In genomic region chr3:53900666-53901331, GRCh38 we compare ENCODE assay signal across 37 cellular contexts. TPM values are rescaled to one million over a fixed set of nuclear protein-coding genes. Genes with fewer than 3 reads are reported as not detected.
"Had no signal": no experiment of that assay in that cellular context is flagged by ENCODE, and none has a peak within 500 bp of the region (broad histone marks: within the 10 kb centered on the region; RNA-seq: fewer than 3 reads in every experiment).

No MANE protein-coding gene starts in this region.

- ATAC-seq: activated CD8-positive, alpha-beta T cell treated with anti-CD3 and anti-CD28 coated beads for 36 hours; activated T-cell treated with anti-CD3 and anti-CD28 coated beads, Interleukin-2, amount 50 U/mL, for 72 hours; activated T-helper 17 cell treated with anti-CD3 and anti-CD28 coated beads, Interleukin-2, amount 50 U/mL, for 72 hours; PC-3; SK-N-SH treated with all-trans-retinoic acid at 6 μM for 48 hours; T-cell had no signal

- H3K9me3 ChIP-seq: ascending aorta, MG63, Peyer's patch had no signal

- H3K27me3 ChIP-seq: ascending aorta, MG63, Peyer's patch had no signal

- H3K36me3 ChIP-seq: ascending aorta, cardiac muscle cell, MG63, Peyer's patch, WERI-Rb-1 had no signal

- H3K4me3 ChIP-seq: ascending aorta, cardiac muscle cell, MG63, Peyer's patch had no signal

- H3K27ac ChIP-seq: ascending aorta, cardiac muscle cell, Peyer's patch had no signal

- DNase-seq: activated CD4-positive, alpha-beta T cell treated with anti-CD3 and anti-CD28 coated beads for 1 hour; activated CD4-positive, alpha-beta T cell treated with anti-CD3 and anti-CD28 coated beads, Interleukin-2, amount 10 ng/mL, durations not matched to agents 24 days and 14 days; activated CD4-positive, alpha-beta T cell treated with anti-CD3 and anti-CD28 coated beads, Interleukin-2, amount 50 U/mL, for 4 hours; activated CD4-positive, CD25-positive, alpha-beta regulatory T cell; activated CD8-positive, alpha-beta T cell treated with anti-CD3 and anti-CD28 coated beads for 36 hours; activated effector memory CD4-positive, alpha-beta T cell treated with anti-CD3 and anti-CD28 coated beads, Interleukin-2, amount 50 U/mL, for 16 hours; activated naive CD4-positive, alpha-beta T cell; activated naive CD4-positive, alpha-beta T cell treated with anti-CD3 and anti-CD28 coated beads, Interleukin-2, amount 50 U/mL, for 16 hours; activated naive CD8-positive, alpha-beta T cell treated with anti-CD3 and anti-CD28 coated beads for 36 hours; activated T-cell treated with anti-CD3 and anti-CD28 coated beads, Interleukin-2, amount 50 U/mL, for 1 hour; activated T-cell treated with anti-CD3 and anti-CD28 coated beads, Interleukin-2, amount 50 U/mL, for 72 hours; amniotic stem cell; Kasumi-1; KG1; MG63; NCI-H1048; NCI-H1105 treated with DMSO at 0.1 percent for 48 hours; NCI-H1436 treated with DMSO at 0.1 percent for 48 hours; NCI-H1694 treated with DMSO at 0.1 percent for 48 hours; NCI-H2029; NCI-H345; NCI-H524 treated with DMSO at 0.1 percent for 48 hours; NCI-H748 treated with DMSO at 0.1 percent for 48 hours; NK-92 treated with Interleukin-12 subunit alpha and Interleukin-12 subunit beta, amount 100 ng/mL, for 24 hours; PC-3; Peyer's patch; RPMI8226; SIG-M5; T-cell; T-helper 2 cell; T-helper 9 cell; WERI-Rb-1 had no signal

- H3K4me1 ChIP-seq: ascending aorta, Peyer's patch had no signal

RNA-seq across cellular contexts. Expression of gene IL17RB, which starts 54.4 kb away (rescaled TPM):
- total RNA-seq: activated CD8-positive, alpha-beta T cell treated with anti-CD3 and anti-CD28 coated beads for 36 hours; activated naive CD8-positive, alpha-beta T cell treated with anti-CD3 and anti-CD28 coated beads for 36 hours; ascending aorta; SK-MEL-5 had no signal
